Comparison of ENCODE assay signal across 14 cellular contexts in the genomic region with DNA sequence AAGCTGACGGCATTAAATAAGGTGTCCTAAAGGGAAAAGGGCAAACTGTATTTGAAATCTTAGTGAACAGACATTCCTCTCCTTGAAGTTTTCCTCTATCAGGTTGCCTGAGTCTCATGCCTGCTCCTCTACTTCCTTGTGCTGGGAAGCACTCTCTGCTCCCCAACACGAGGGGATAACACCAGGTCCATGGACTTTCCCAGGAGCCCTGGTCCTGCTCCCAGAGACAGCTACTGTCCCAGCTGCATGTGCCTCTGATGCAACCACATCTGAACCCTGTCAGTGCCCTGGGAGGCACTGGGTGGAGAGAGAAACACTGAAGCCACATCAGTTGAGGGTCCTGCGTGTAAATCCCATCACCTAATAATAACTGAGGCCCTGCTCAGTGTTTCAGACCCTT. TPM values are rescaled to one million over a fixed set of nuclear protein-coding genes. Genes with fewer than 3 reads are reported as not detected.
DNase-seq lines count a peak whose midpoint lies in the region; ATAC-seq and TF ChIP-seq lines count a peak whose summit lies in the region.
"Had no signal": no experiment of that assay in that cellular context is flagged by ENCODE, and none has a peak within 500 bp of the region (broad histone marks: within the 10 kb centered on the region; RNA-seq: fewer than 3 reads in every experiment).

No MANE protein-coding gene starts in this region.

- H3K27ac Mint-ChIP-seq in T-helper 2 cell treated with Interferon-gamma antibody and Interleukin-4, amounts not matched to agents 5 μg/mL and 100 μg/mL, for 36 hours, result peak overlapping the region; percentile 88

- H3K9me3 ChIP-seq in gastroesophageal sphincter, result no peaks in the 10 kb centered on the region
- no peaks in the 10 kb centered on the region for H3K9me3 ChIP-seq in spleen

- H3K27me3 Mint-ChIP-seq in T-helper 2 cell treated with Interferon-gamma antibody and Interleukin-4, amounts not matched to agents 5 μg/mL and 100 μg/mL, for 36 hours (ENCODE audit: low read depth), result no peaks in the 10 kb centered on the region

- H3K4me3 Mint-ChIP-seq in T-helper 2 cell treated with Interferon-gamma antibody and Interleukin-4, amounts not matched to agents 5 μg/mL and 100 μg/mL, for 36 hours, result peak overlapping the region; percentile 77

- peak overlapping the region in 3 of 4 donors; percentile 55 to 79 (median 63) for H3K27ac ChIP-seq in gastroesophageal sphincter
- peak overlapping the region in 4 of 8 donors; percentile 54 to 73 (median 62) for H3K27ac ChIP-seq in spleen

- intact Hi-C loops in spleen (cut with DNase I; ENCODE audit: low total_unique reads), result no loop called here

- TF ChIP-seq CTCF in gastroesophageal sphincter (IDR thresholded peaks at IDR 0.05) (no peak), spleen (IDR thresholded peaks at IDR 0.05 in 8 of 11, conservative IDR thresholded peaks at IDR 0.05 in 3 of 11) (no peak)

- no peak overlapping the region for H3K4me3 ChIP-seq in gastroesophageal sphincter
- peak overlapping the region in 1 of 8 donors; percentile 27 for H3K4me3 ChIP-seq in spleen

- H3K36me3 ChIP-seq in gastroesophageal sphincter, result peaks cover 0 to 27% of the 10 kb centered on the region in 2 donors
- H3K36me3 ChIP-seq in spleen, result peaks cover 0 to 68% (median 26%) of the 10 kb centered on the region in 6 donors

- H3K4me1 ChIP-seq in gastroesophageal sphincter (peaks cover 0 to 58% (median 16%) of the 10 kb centered on the region in 3 donors), spleen (peaks cover 46 to 73% (median 70%) of the 10 kb centered on the region in 6 donors)

- peaks cover 28% of the 10 kb centered on the region for H3K36me3 Mint-ChIP-seq in T-helper 2 cell treated with Interferon-gamma antibody and Interleukin-4, amounts not matched to agents 5 μg/mL and 100 μg/mL, for 36 hours (ENCODE audit: low read depth)

- ATAC-seq in gastroesophageal sphincter, result no peak
- no peak for ATAC-seq in HG03095 (IDR thresholded peaks at IDR 0.05; ENCODE audit: unreplicated experiment)

- H3K27me3 ChIP-seq in gastroesophageal sphincter (no peaks in the 10 kb centered on the region), spleen (replicated peaks in 1 of 7) (no peaks in the 10 kb centered on the region)

- no peak for TF ChIP-seq EP300 in gastroesophageal sphincter (IDR thresholded peaks at IDR 0.05)

- no peak for DNase-seq in T-helper 2 cell treated with Interferon-gamma antibody and Interleukin-4, amounts not matched to agents 5 μg/mL and 100 μg/mL, for 36 hours (ENCODE audit: low spot score)
- DNase-seq in T-helper 2 cell (no peak), SW480 (ENCODE audit: low spot score) (peak; percentile 29), spleen (peak; percentile 55), SKM-1 (lab: John Stamatoyannopoulos, UW; ENCODE audit: unreplicated experiment) (no peak), SHP77 (lab: John Stamatoyannopoulos, UW) (no peak)
- DNase-seq: 8988T; amygdala; NCI-H2029 treated with DMSO at 0.1 percent for 48 hours; OCI-M1; stimulated activated CD4-positive, alpha-beta T cell treated with anti-CD3 and anti-CD28 coated beads, Interleukin-4, amount 100 ng/mL, for 24 hours had no signal

- H3K9me3 Mint-ChIP-seq in T-helper 2 cell treated with Interferon-gamma antibody and Interleukin-4, amounts not matched to agents 5 μg/mL and 100 μg/mL, for 36 hours, result no peaks in the 10 kb centered on the region

- 61 to 71% methylated on average over 1 to 3 of the region's 3 CpGs for WGBS in gastroesophageal sphincter (ENCODE audit: low coverage in 1 of 2), 2 donors
- 67 to 88% (median 74%) methylated on average over 2 to 3 of the region's 3 CpGs for WGBS in spleen, 5 donors

- peaks cover 50% of the 10 kb centered on the region for H3K4me1 Mint-ChIP-seq in T-helper 2 cell treated with Interferon-gamma antibody and Interleukin-4, amounts not matched to agents 5 μg/mL and 100 μg/mL, for 36 hours (ENCODE audit: low read depth)

- TF ChIP-seq POLR2A in gastroesophageal sphincter (IDR thresholded peaks at IDR 0.05) (no peak), spleen (IDR thresholded peaks at IDR 0.05) (no peak)

RNA-seq across cellular contexts. Expression of gene TLR9, which starts 7.4 kb away (rescaled TPM):
- not detected for total RNA-seq in gastroesophageal sphincter
- total RNA-seq in spleen, result 1 to 10 TPM; 2.3 to 7.7 (median 4.2) TPM
- 1 to 10 TPM in 1 of 3 donors, under 1 TPM in 1, not detected in 1; 0.55 to 3.8 TPM for polyA plus RNA-seq in spleen
- total RNA-seq: Daoy had no signal

RNA-seq across cellular contexts. Expression of gene ALAS1, which starts 20.1 kb away (rescaled TPM):
- total RNA-seq in gastroesophageal sphincter, result 10 to 100 TPM; 30.0 to 50.8 (median 35.8) TPM
- total RNA-seq in spleen, result 10 to 100 TPM; 25.3 to 40.8 (median 33.8) TPM
- polyA plus RNA-seq in spleen, result 10 to 100 TPM; 13.0 to 25.3 (median 15.4) TPM

RNA-seq across cellular contexts. Expression of gene TWF2, which starts 20.9 kb away (rescaled TPM):
- total RNA-seq in gastroesophageal sphincter (10 to 100 TPM; 46.8 to 79.5 (median 69.2) TPM), spleen (100 to 1,000 TPM in 1 of 7 donors, 10 to 100 TPM in 6; 57.5 to 109 (median 68.2) TPM)
- polyA plus RNA-seq in spleen, result 10 to 100 TPM; 47.3 to 71.4 (median 59.8) TPM

RNA-seq across cellular contexts. Expression of gene PPM1M, which starts 27.5 kb away (rescaled TPM):
- total RNA-seq in gastroesophageal sphincter, result 10 to 100 TPM; 20.3 to 36.6 (median 29.9) TPM
- 10 to 100 TPM; 26.3 to 77.8 (median 55.8) TPM for total RNA-seq in spleen
- polyA plus RNA-seq in spleen, result 10 to 100 TPM; 29.2 to 37.2 (median 33.6) TPM

Comparison
In these comparisons a context has a peak if more than half of its experiments do, and no peak if none do; other contexts are left out.
1. DNase-seq: peak in SW480 (single experiment) and spleen (single experiment); none in T-helper 2 cell treated with Interferon-gamma antibody and Interleukin-4, amounts not matched to agents 5 μg/mL and 100 μg/mL, for 36 hours (single experiment), T-helper 2 cell (0 of 5), SKM-1 (single experiment) and SHP77 (0 of 2).